ENCODE assay signal across 8 cellular contexts in genomic region chr11:316031-316701, GRCh38. TPM values are rescaled to one million over a fixed set of nuclear protein-coding genes. Genes with fewer than 3 reads are reported as not detected.
DNase-seq lines count a peak whose midpoint lies in the region; ATAC-seq lines count a peak whose summit lies in the region.
"Had no signal": no experiment of that assay in that cellular context is flagged by ENCODE, and none has a peak within 500 bp of the region (broad histone marks: within the 10 kb centered on the region; RNA-seq: fewer than 3 reads in every experiment).

No MANE protein-coding gene starts in this region.

- ATAC-seq in HG02981 (IDR thresholded peaks at IDR 0.05; ENCODE audit: unreplicated experiment), result no peak

- peak; percentile 65 for DNase-seq in activated naive CD4-positive, alpha-beta T cell treated with anti-CD3 and anti-CD28 coated beads, Interleukin-2, amount 10 ng/mL, durations not matched to agents 7 days and 5 days
- DNase-seq in activated naive CD4-positive, alpha-beta T cell (lab: John Stamatoyannopoulos, UW), result no peak
- DNase-seq in iris pigment epithelial cell (ENCODE audit: low read depth) (peak; percentile 20), NCI-H526 treated with DMSO at 0.1 percent for 48 hours (lab: John Stamatoyannopoulos, UW) (no peak)
- DNase-seq: NCI-H1417 had no signal

- H3K27me3 Mint-ChIP-seq in activated naive CD4-positive, alpha-beta T cell treated with anti-CD3 and anti-CD28 coated beads, Interleukin-2, amount 10 ng/mL, durations not matched to agents 7 days and 5 days, result peaks cover 12% of the 10 kb centered on the region

- peaks cover 2% of the 10 kb centered on the region for H3K4me1 ChIP-seq in urinary bladder (ENCODE audit: insufficient read depth)

- no peaks in the 10 kb centered on the region for H3K36me3 ChIP-seq in urinary bladder (ENCODE audit: insufficient read depth)

- H3K4me1 Mint-ChIP-seq in activated naive CD4-positive, alpha-beta T cell treated with anti-CD3 and anti-CD28 coated beads, Interleukin-2, amount 10 ng/mL, durations not matched to agents 7 days and 5 days, result peaks cover 40% of the 10 kb centered on the region

- no peaks in the 10 kb centered on the region for H3K9me3 Mint-ChIP-seq in activated naive CD4-positive, alpha-beta T cell treated with anti-CD3 and anti-CD28 coated beads, Interleukin-2, amount 10 ng/mL, durations not matched to agents 7 days and 5 days

- WGBS in urinary bladder, result 31% methylated on average over 64 of the region's 64 CpGs

- H3K36me3 Mint-ChIP-seq in activated naive CD4-positive, alpha-beta T cell treated with anti-CD3 and anti-CD28 coated beads, Interleukin-2, amount 10 ng/mL, durations not matched to agents 7 days and 5 days, result peaks cover 49% of the 10 kb centered on the region

- H3K27ac ChIP-seq in urinary bladder (ENCODE audit: low read depth), result peak overlapping the region; percentile 79

- CTCF ChIA-PET in activated naive CD4-positive, alpha-beta T cell treated with anti-CD3 and anti-CD28 coated beads, Interleukin-2, amount 10 ng/mL, durations not matched to agents 7 days and 5 days (lab: Charles Lee), result interaction anchor here (2.2 to 3.4 kb wide), 3 partner anchors 10 to 65 kb away, joined by 12 to 15 read pairs (median 15); partner anchors contain the start of gene IFITM2

- H3K4me3 Mint-ChIP-seq in activated naive CD4-positive, alpha-beta T cell treated with anti-CD3 and anti-CD28 coated beads, Interleukin-2, amount 10 ng/mL, durations not matched to agents 7 days and 5 days, result peak overlapping the region; percentile 83

- H3K4me3 ChIP-seq in urinary bladder (ENCODE audit: low read depth, low read length), result peak overlapping the region; percentile 66

- H3K27ac Mint-ChIP-seq in activated naive CD4-positive, alpha-beta T cell treated with anti-CD3 and anti-CD28 coated beads, Interleukin-2, amount 10 ng/mL, durations not matched to agents 7 days and 5 days, result peak overlapping the region; percentile 97

RNA-seq across cellular contexts. Expression of gene IFITM1, which starts 2.3 kb away (rescaled TPM):
- total RNA-seq in urinary bladder, result 20.9 TPM
- 599 TPM for polyA plus RNA-seq in urinary bladder

RNA-seq across cellular contexts. Expression of gene IFITM3, which starts 4.5 kb away (rescaled TPM):
- total RNA-seq in urinary bladder, result 43.2 TPM
- polyA plus RNA-seq in urinary bladder, result 2,675 TPM

RNA-seq across cellular contexts. Expression of gene IFITM2, which starts 8.6 kb away (rescaled TPM):
- total RNA-seq in urinary bladder, result 14.8 TPM
- polyA plus RNA-seq in urinary bladder, result 765 TPM

RNA-seq across cellular contexts. Expression of gene IFITM5, which starts 16.8 kb away (rescaled TPM):
- not detected for total RNA-seq in urinary bladder
- polyA plus RNA-seq in urinary bladder, result not detected
- polyA plus RNA-seq: fibroblast of lung had no signal

RNA-seq across cellular contexts. Expression of gene PGGHG, which starts 27.2 kb away (rescaled TPM):
- total RNA-seq in urinary bladder, result 9.5 TPM
- polyA plus RNA-seq in urinary bladder, result 36.3 TPM

Comparison
In these comparisons a context has a peak if more than half of its experiments do, and no peak if none do; other contexts are left out.
1. DNase-seq: peak in activated naive CD4-positive, alpha-beta T cell treated with anti-CD3 and anti-CD28 coated beads, Interleukin-2, amount 10 ng/mL, durations not matched to agents 7 days and 5 days (single experiment) and iris pigment epithelial cell (single experiment); none in activated naive CD4-positive, alpha-beta T cell (0 of 4) and NCI-H526 treated with DMSO at 0.1 percent for 48 hours (single experiment).